Comparison of ENCODE assay signal across 19 cellular contexts in the genomic region with DNA sequence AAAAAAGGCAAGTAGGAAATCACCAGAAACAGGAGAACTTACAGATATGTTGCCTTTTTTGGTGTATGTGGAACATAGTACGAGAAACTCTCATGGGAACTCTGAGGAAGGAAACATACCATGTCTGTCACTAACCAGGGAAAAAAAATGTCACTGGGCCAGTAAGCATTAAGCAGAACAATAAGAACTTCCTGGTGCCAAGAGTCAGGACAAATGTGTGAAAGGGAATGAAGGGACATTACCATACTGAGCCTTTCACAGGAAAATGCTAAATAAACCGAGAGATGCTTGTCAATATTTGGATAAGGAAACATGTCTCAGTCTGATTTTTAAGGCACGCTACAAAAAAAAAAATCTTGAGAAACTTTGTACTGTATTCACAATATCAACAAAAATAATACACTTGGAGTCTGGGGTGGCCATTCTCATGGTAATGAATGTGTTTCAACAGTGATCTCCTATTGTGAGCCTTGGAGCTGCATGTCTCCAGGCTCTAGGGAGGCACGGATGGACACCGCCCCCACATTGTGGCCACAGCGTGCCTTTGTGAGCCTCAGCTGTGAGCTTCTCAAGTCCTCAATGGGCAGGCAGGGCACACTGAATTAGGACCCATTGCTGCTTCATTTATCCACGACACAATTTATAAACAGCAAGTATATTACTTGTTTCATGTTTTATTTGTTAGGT.
DNase-seq lines count a peak whose midpoint lies in the region; ATAC-seq and TF ChIP-seq lines count a peak whose summit lies in the region.
"Had no signal": no experiment of that assay in that cellular context is flagged by ENCODE, and none has a peak within 500 bp of the region (broad histone marks: within the 10 kb centered on the region; RNA-seq: fewer than 3 reads in every experiment).

No MANE protein-coding gene starts in this region.

- no peaks in the 10 kb centered on the region for H3K27me3 Mint-ChIP-seq in progenitor cell of endocrine pancreas

- peaks cover 42% of the 10 kb centered on the region for H3K4me1 Mint-ChIP-seq in progenitor cell of endocrine pancreas (ENCODE audit: low read depth)
- H3K4me1 Mint-ChIP-seq: activated CD4-positive, alpha-beta T cell treated with anti-CD3 and anti-CD28 coated beads for 36 hours had no signal

- H3K9me3 ChIP-seq in HUES6 (ENCODE audit: control insufficient read depth, insufficient read depth, low read depth, low read length) (no peaks in the 10 kb centered on the region), iPS-18a (ENCODE audit: control insufficient read depth, low read depth, low read length) (no peaks in the 10 kb centered on the region)
- H3K9me3 ChIP-seq: sigmoid colon had no signal

- H3K27me3 ChIP-seq in HUES6 (ENCODE audit: control insufficient read depth, insufficient read depth, low read length) (no peaks in the 10 kb centered on the region), iPS-18a (ENCODE audit: control insufficient read depth, insufficient read depth, low read length) (no peaks in the 10 kb centered on the region)
- H3K27me3 ChIP-seq: sigmoid colon had no signal

- H3K4me3 Mint-ChIP-seq in progenitor cell of endocrine pancreas (ENCODE audit: low read depth): no peak overlapping the region
- H3K4me3 Mint-ChIP-seq: activated CD4-positive, alpha-beta T cell treated with anti-CD3 and anti-CD28 coated beads for 36 hours; activated T-cell treated with anti-CD3 and anti-CD28 coated beads, Interleukin-2, amount 50 U/mL, for 24 hours; T-helper 1 cell treated with Interleukin-12 subunit alpha and Interleukin-12 subunit beta and Interleukin-4 antibody, amounts not matched to agents 30 μg/mL and 1 μg/mL, for 36 hours had no signal

- peak overlapping the region; percentile 66; the same call in 1 of the 2 replicates for H3K27ac ChIP-seq in HUES6 (ENCODE audit: low read depth, low read length)
- H3K27ac ChIP-seq in caudate nucleus (ENCODE audit: low read depth, low read length): peak overlapping the region; percentile 83
- peak overlapping the region; percentile 49 for H3K27ac ChIP-seq in iPS-18a (ENCODE audit: low read length)
- H3K27ac ChIP-seq: sigmoid colon had no signal

- TF ChIP-seq CTCF in progenitor cell of endocrine pancreas (IDR thresholded peaks at IDR 0.05; ENCODE audit: unreplicated experiment): no peak

- peak overlapping the region; percentile 31 for H3K27ac Mint-ChIP-seq in progenitor cell of endocrine pancreas
- H3K27ac Mint-ChIP-seq: activated CD4-positive, alpha-beta T cell treated with anti-CD3 and anti-CD28 coated beads for 36 hours; activated T-cell treated with anti-CD3 and anti-CD28 coated beads, Interleukin-2, amount 50 U/mL, for 24 hours; T-helper 1 cell treated with Interleukin-12 subunit alpha and Interleukin-12 subunit beta and Interleukin-4 antibody, amounts not matched to agents 30 μg/mL and 1 μg/mL, for 36 hours had no signal

- no peaks in the 10 kb centered on the region for H3K36me3 Mint-ChIP-seq in progenitor cell of endocrine pancreas (ENCODE audit: insufficient read depth)

- H3K9ac ChIP-seq in HUES6 (ENCODE audit: low read length) (peak overlapping the region; percentile 43), iPS-18a (ENCODE audit: low read length) (peak overlapping the region; percentile 26)

- H3K4me1 ChIP-seq in HUES6 (ENCODE audit: control insufficient read depth, insufficient read depth, low read length) (peaks cover 22% of the 10 kb centered on the region), iPS-18a (ENCODE audit: control insufficient read depth, low read depth, low read length) (peaks cover 29% of the 10 kb centered on the region)
- H3K4me1 ChIP-seq: sigmoid colon had no signal

- H3K36me3 ChIP-seq in HUES6 (ENCODE audit: control insufficient read depth, insufficient read depth, low read length) (no peaks in the 10 kb centered on the region), iPS-18a (ENCODE audit: control insufficient read depth, low read depth, low read length) (no peaks in the 10 kb centered on the region)
- H3K36me3 ChIP-seq: sigmoid colon had no signal

- H3K9me3 Mint-ChIP-seq in progenitor cell of endocrine pancreas (ENCODE audit: low read depth): no peaks in the 10 kb centered on the region
- H3K9me3 Mint-ChIP-seq: activated T-cell treated with anti-CD3 and anti-CD28 coated beads, Interleukin-2, amount 50 U/mL, for 24 hours; T-helper 1 cell treated with Interleukin-12 subunit alpha and Interleukin-12 subunit beta and Interleukin-4 antibody, amounts not matched to agents 30 μg/mL and 1 μg/mL, for 36 hours had no signal

- DNase-seq in caudate nucleus (lab: John Stamatoyannopoulos, UW) (peak in 33 of 61 donors; percentile 2 to 49 (median 11)), progenitor cell of endocrine pancreas (ENCODE audit: low spot score, unreplicated experiment) (no peak), SKM-1 (lab: John Stamatoyannopoulos, UW; ENCODE audit: unreplicated experiment) (no peak), NCI-H146 (lab: John Stamatoyannopoulos, UW) (no peak)
- DNase-seq: activated CD4-positive, alpha-beta T cell treated with anti-CD3 and anti-CD28 coated beads for 36 hours; activated T-cell treated with anti-CD3 and anti-CD28 coated beads, Interleukin-2, amount 50 U/mL, for 24 hours; cerebellar nuclear complex; DND-41; IMR-90; NCI-H1048; NCI-H526 treated with DMSO at 0.1 percent for 48 hours; sigmoid colon; stimulated activated naive CD8-positive, alpha-beta T cell treated with anti-CD3 and anti-CD28 coated beads, Interleukin-15, Interleukin-2, amounts not matched to agents 100 U/mL and 50 U/mL, for 24 hours had no signal

- peak overlapping the region; percentile 18; the same call in 1 of the 2 replicates for H3K4me3 ChIP-seq in HUES6 (ENCODE audit: low read depth, low read length)
- peak overlapping the region; percentile 32 for H3K4me3 ChIP-seq in iPS-18a (ENCODE audit: low read length)
- H3K4me3 ChIP-seq: GM12878, sigmoid colon had no signal

- no peak for ATAC-seq in HG03571 (IDR thresholded peaks at IDR 0.05; ENCODE audit: unreplicated experiment)
- no peak for ATAC-seq in activated CD4-positive, CD25-positive, alpha-beta regulatory T cell treated with anti-CD3 and anti-CD28 coated beads, Interleukin-2, amount 50 U/mL, for 24 hours
- ATAC-seq: activated CD4-positive, alpha-beta T cell treated with anti-CD3 and anti-CD28 coated beads for 36 hours; GM12878; stimulated activated naive CD8-positive, alpha-beta T cell treated with anti-CD3 and anti-CD28 coated beads, Interleukin-15, Interleukin-2, amounts not matched to agents 100 U/mL and 50 U/mL, for 24 hours had no signal

Comparison
In these comparisons a context has a peak if more than half of its experiments do, and no peak if none do; other contexts are left out.
1. DNase-seq: peak in caudate nucleus (33 of 61); none in progenitor cell of endocrine pancreas (single experiment), SKM-1 (single experiment) and NCI-H146 (single experiment).
2. Peak in every context shown above with its lines, with median percentiles within 50 percentile points of each other: H3K27ac ChIP-seq.